12 cellular contexts compared by ENCODE assay signal in genomic region chr22:24400037-24400725, GRCh38. TPM values are rescaled to one million over a fixed set of nuclear protein-coding genes. Genes with fewer than 3 reads are reported as not detected.
DNase-seq lines count a peak whose midpoint lies in the region; ATAC-seq, FAIRE-seq and TF ChIP-seq lines count a peak whose summit lies in the region.
"Had no signal": no experiment of that assay in that cellular context is flagged by ENCODE, and none has a peak within 500 bp of the region (broad histone marks: within the 10 kb centered on the region; RNA-seq: fewer than 3 reads in every experiment).

No MANE protein-coding gene starts in this region.

- H3K9ac ChIP-seq in astrocyte (ENCODE audit: low read length), result no peak overlapping the region

- H3K4me1 ChIP-seq in astrocyte (ENCODE audit: insufficient read depth, low read length), result peaks cover 15% of the 10 kb centered on the region

- FAIRE-seq in astrocyte (lab: Jason Lieb, UNC), result peak; percentile 50
- FAIRE-seq: A549 had no signal

- H3K27ac Mint-ChIP-seq in astrocyte (ENCODE audit: unreplicated experiment), result no peak overlapping the region
- peak overlapping the region; percentile 26 for H3K27ac Mint-ChIP-seq in stimulated activated naive B cell treated with anti-CD40 and anti-IgM and Interleukin-4, amounts not matched to agents 10 μg/mL and 1 μg/mL and 100 μg/mL, for 72 hours
- H3K27ac Mint-ChIP-seq: brain had no signal

- H4K20me1 ChIP-seq in astrocyte (ENCODE audit: insufficient read depth, low read length), result peaks cover 10% of the 10 kb centered on the region

- no peak overlapping the region for H3K27ac ChIP-seq in astrocyte (ENCODE audit: low read depth, low read length)
- H3K27ac ChIP-seq: A549 had no signal

- H3K9me3 Mint-ChIP-seq in astrocyte (ENCODE audit: unreplicated experiment), result no peaks in the 10 kb centered on the region
- H3K9me3 Mint-ChIP-seq in stimulated activated naive B cell treated with anti-CD40 and anti-IgM and Interleukin-4, amounts not matched to agents 10 μg/mL and 1 μg/mL and 100 μg/mL, for 72 hours, result no peaks in the 10 kb centered on the region
- H3K9me3 Mint-ChIP-seq: brain had no signal

- no peak overlapping the region for H3K4me3 ChIP-seq in astrocyte (ENCODE audit: insufficient read depth, low read depth, low read length)
- H3K4me3 ChIP-seq: A549 had no signal

- TF ChIP-seq CTCF in astrocyte (IDR thresholded peaks at IDR 0.05; ENCODE audit: insufficient read depth, low read depth, low read length), result no peak

- H3K79me2 ChIP-seq in astrocyte (ENCODE audit: insufficient read depth, low read length), result peaks cover 2% of the 10 kb centered on the region

- H3K36me3 ChIP-seq in astrocyte (ENCODE audit: insufficient read depth, low read length), result peaks cover 6% of the 10 kb centered on the region

- no peaks in the 10 kb centered on the region for H3K27me3 Mint-ChIP-seq in astrocyte (ENCODE audit: low read depth, unreplicated experiment)
- no peaks in the 10 kb centered on the region for H3K27me3 Mint-ChIP-seq in stimulated activated naive B cell treated with anti-CD40 and anti-IgM and Interleukin-4, amounts not matched to agents 10 μg/mL and 1 μg/mL and 100 μg/mL, for 72 hours
- H3K27me3 Mint-ChIP-seq: brain had no signal

- no peak overlapping the region for H3K4me3 Mint-ChIP-seq in astrocyte (ENCODE audit: unreplicated experiment)
- H3K4me3 Mint-ChIP-seq in stimulated activated naive B cell treated with anti-CD40 and anti-IgM and Interleukin-4, amounts not matched to agents 10 μg/mL and 1 μg/mL and 100 μg/mL, for 72 hours, result peak overlapping the region in 1 of 2 donors; percentile 65
- H3K4me3 Mint-ChIP-seq: brain had no signal

- peak; percentile 57 to 75 for ATAC-seq in activated CD4-positive, CD25-positive, alpha-beta regulatory T cell treated with anti-CD3 and anti-CD28 coated beads, Interleukin-2, amount 50 U/mL, for 24 hours
- peak; percentile 5 for ATAC-seq in HG03060 (IDR thresholded peaks at IDR 0.05; ENCODE audit: low read depth, unreplicated experiment)
- ATAC-seq in stimulated activated naive B cell treated with anti-CD40 and anti-IgM and Interleukin-4, amounts not matched to agents 10 μg/mL and 1 μg/mL and 100 μg/mL, for 72 hours (replicated peaks), result no peak
- ATAC-seq: A549 had no signal

- H3K27me3 ChIP-seq in astrocyte (ENCODE audit: insufficient read depth, low read length), result no peaks in the 10 kb centered on the region

- H3K4me1 Mint-ChIP-seq in astrocyte (ENCODE audit: low read depth, unreplicated experiment), result peaks cover 40% of the 10 kb centered on the region
- peaks cover 35 to 38% of the 10 kb centered on the region in 2 donors for H3K4me1 Mint-ChIP-seq in stimulated activated naive B cell treated with anti-CD40 and anti-IgM and Interleukin-4, amounts not matched to agents 10 μg/mL and 1 μg/mL and 100 μg/mL, for 72 hours

- no peak for DNase-seq in activated CD4-positive, CD25-positive, alpha-beta regulatory T cell treated with anti-CD3 and anti-CD28 coated beads, Interleukin-2, amount 50 U/mL, for 72 hours
- DNase-seq in astrocyte (ENCODE audit: low read depth) (no peak), D341Med (ENCODE audit: low spot score) (no peak), DMS79 treated with DMSO at 0.1 percent for 48 hours (lab: John Stamatoyannopoulos, UW) (no peak)
- DNase-seq in stimulated activated naive B cell treated with anti-CD40 and anti-IgM and Interleukin-4, amounts not matched to agents 10 μg/mL and 1 μg/mL and 100 μg/mL, for 72 hours, result no peak
- no peak for DNase-seq in NK-92 treated with Interleukin-12 subunit alpha and Interleukin-12 subunit beta, amount 100 ng/mL, for 24 hours (lab: John Stamatoyannopoulos, UW)
- DNase-seq: NCI-H69 had no signal

- H2AFZ ChIP-seq in astrocyte (ENCODE audit: low read depth, low read length), result no peak overlapping the region

- H3K36me3 Mint-ChIP-seq in astrocyte (ENCODE audit: low read depth, unreplicated experiment), result peaks cover 27% of the 10 kb centered on the region
- peaks cover 45 to 61% of the 10 kb centered on the region in 2 donors for H3K36me3 Mint-ChIP-seq in stimulated activated naive B cell treated with anti-CD40 and anti-IgM and Interleukin-4, amounts not matched to agents 10 μg/mL and 1 μg/mL and 100 μg/mL, for 72 hours

- H3K9me3 ChIP-seq in astrocyte (ENCODE audit: insufficient read depth, low read depth, low read length), result no peaks in the 10 kb centered on the region
- H3K9me3 ChIP-seq: A549 had no signal

- H3K4me2 ChIP-seq in astrocyte (ENCODE audit: low read length), result peak overlapping the region; percentile 16
- H3K4me2 ChIP-seq: A549 had no signal

RNA-seq across cellular contexts. Expression of gene ADORA2A, which starts 27.2 kb away (rescaled TPM):
- 2.2 and 3.9 TPM in 2 replicates for total RNA-seq in astrocyte
- total RNA-seq: epithelial cell of proximal tubule had no signal

Comparison
In these comparisons a context has a peak if more than half of its experiments do, and no peak if none do; other contexts are left out.
1. ATAC-seq: peak in activated CD4-positive, CD25-positive, alpha-beta regulatory T cell treated with anti-CD3 and anti-CD28 coated beads, Interleukin-2, amount 50 U/mL, for 24 hours (2 of 2) and HG03060 (single experiment); none in stimulated activated naive B cell treated with anti-CD40 and anti-IgM and Interleukin-4, amounts not matched to agents 10 μg/mL and 1 μg/mL and 100 μg/mL, for 72 hours (0 of 2).